Comparison of ENCODE assay signal across 8 cellular contexts in genomic region chr9:104386425-104387069, GRCh38.
DNase-seq lines count a peak whose midpoint lies in the region; ATAC-seq and TF ChIP-seq lines count a peak whose summit lies in the region.

No MANE protein-coding gene starts in this region.

- H3K36me3 ChIP-seq in smooth muscle cell (ENCODE audit: low read depth), result no peaks in the 10 kb centered on the region

- no peaks in the 10 kb centered on the region for H4K20me1 ChIP-seq in smooth muscle cell (ENCODE audit: low read depth)

- TF ChIP-seq CTCF in fibroblast of pulmonary artery (IDR thresholded peaks at IDR 0.05; ENCODE audit: low read length, missing control alignments) (peak; percentile 81), smooth muscle cell (IDR thresholded peaks at IDR 0.05; ENCODE audit: borderline replicate concordance, insufficient read depth, poor library complexity, severe bottlenecking) (peak; percentile 71)

- H3K4me1 ChIP-seq in smooth muscle cell (ENCODE audit: low read depth), result no peaks in the 10 kb centered on the region

- no peaks in the 10 kb centered on the region for H3F3A ChIP-seq in smooth muscle cell (ENCODE audit: low read depth)

- no peak overlapping the region for H2AFZ ChIP-seq in smooth muscle cell (ENCODE audit: low read depth)

- H3K4me3 ChIP-seq in fibroblast of pulmonary artery (replicated peaks; ENCODE audit: low read depth, low read length) (no peak overlapping the region), smooth muscle cell (no peak overlapping the region)

- peaks cover 13% of the 10 kb centered on the region for H3K27me3 ChIP-seq in smooth muscle cell (ENCODE audit: low read depth)

- no peak overlapping the region for H3K27ac ChIP-seq in smooth muscle cell (ENCODE audit: low read depth)

- DNase-seq in EH (ENCODE audit: low read depth) (peak; percentile 32), LoVo (ENCODE audit: low spot score) (peak; percentile 58), RKO (ENCODE audit: low spot score) (peak; percentile 82), fibroblast of pulmonary artery (ENCODE audit: low read depth) (peak; percentile 65), smooth muscle cell (lab: John Stamatoyannopoulos, UW; ENCODE audit: unreplicated experiment) (no peak), GDM1 (lab: John Stamatoyannopoulos, UW) (no peak)

- no peak overlapping the region for H3K9ac ChIP-seq in smooth muscle cell (ENCODE audit: low read depth)

- H3K4me2 ChIP-seq in smooth muscle cell, result no peak overlapping the region

- H3K79me2 ChIP-seq in smooth muscle cell (ENCODE audit: low read depth), result no peaks in the 10 kb centered on the region

- no peaks in the 10 kb centered on the region for H3K9me3 ChIP-seq in smooth muscle cell (replicated peaks; ENCODE audit: low read depth)

- peak; percentile 78 for ATAC-seq in GM21576 (IDR thresholded peaks at IDR 0.05; ENCODE audit: unreplicated experiment)
- no peak for ATAC-seq in HG03097 (IDR thresholded peaks at IDR 0.05; ENCODE audit: low FRiP score, unreplicated experiment)

- WGBS in smooth muscle cell (ENCODE audit: low lambda C conversion rate), result 4% methylated on average over 1 of the region's 1 CpG

Comparison
In these comparisons a context has a peak if more than half of its experiments do, and no peak if none do; other contexts are left out.
1. DNase-seq: peak in EH (single experiment), LoVo (single experiment), RKO (single experiment) and fibroblast of pulmonary artery (single experiment); none in smooth muscle cell (single experiment) and GDM1 (single experiment).